ENCODE assay signal across 9 cellular contexts in genomic region chr4:37976991-37977470, GRCh38. TPM values are rescaled to one million over a fixed set of nuclear protein-coding genes. Genes with fewer than 3 reads are reported as not detected.
DNase-seq lines count a peak whose midpoint lies in the region; ATAC-seq, FAIRE-seq and TF ChIP-seq lines count a peak whose summit lies in the region.
"Had no signal": no experiment of that assay in that cellular context is flagged by ENCODE, and none has a peak within 500 bp of the region (broad histone marks: within the 10 kb centered on the region; RNA-seq: fewer than 3 reads in every experiment).

No MANE protein-coding gene starts in this region.

- peak overlapping the region; percentile 68 for H3K4me3 Mint-ChIP-seq in activated T-helper 2 cell treated with anti-CD3 and anti-CD28 coated beads, Interferon-gamma antibody, Interleukin-2, Interleukin-4, amounts not matched to agents 10 μg/mL and 5 μg/mL and 100 μg/mL, durations not matched to agents 14 hours and 24 hours and 36 hours (ENCODE audit: low read depth)

- no peak for FAIRE-seq in RCC 7860 (lab: Jason Lieb, UNC)
- FAIRE-seq: islet of Langerhans had no signal

- H4K20me1 ChIP-seq in neural cell (ENCODE audit: insufficient read depth) = no peaks in the 10 kb centered on the region

- no peak overlapping the region for H3K27ac Mint-ChIP-seq in activated T-helper 2 cell treated with anti-CD3 and anti-CD28 coated beads, Interferon-gamma antibody, Interleukin-2, Interleukin-4, amounts not matched to agents 10 μg/mL and 5 μg/mL and 100 μg/mL, durations not matched to agents 14 hours and 24 hours and 36 hours

- WGBS in stomach, 5 donors = 1 to 8% (median 2%) methylated on average over 12 to 42 of the region's 50 CpGs

- TF ChIP-seq EP300 in neural cell (conservative IDR thresholded peaks at IDR 0.05; ENCODE audit: poor library complexity, severe bottlenecking) (no peak), stomach (IDR thresholded peaks at IDR 0.05) (no peak)

- H3K4me3 ChIP-seq in neural cell (ENCODE audit: low read length) (peak overlapping the region; percentile 82), stomach (peak overlapping the region; percentile 66 to 86 (median 80))

- no peak for TF ChIP-seq CTCF in neural cell (IDR thresholded peaks at IDR 0.05; ENCODE audit: poor library complexity, severe bottlenecking)
- TF ChIP-seq CTCF in stomach (IDR thresholded peaks at IDR 0.05) = no peak

- H3K27me3 ChIP-seq in neural cell (ENCODE audit: insufficient read depth, low read depth, low read length) (no peaks in the 10 kb centered on the region), stomach (no peaks in the 10 kb centered on the region)

- DNase-seq in COLO668 (lab: John Stamatoyannopoulos, UW; ENCODE audit: unreplicated experiment) (peak; percentile 83), HT1080 (ENCODE audit: low read depth) (peak; percentile 56), RCC 7860 (ENCODE audit: low spot score) (peak; percentile 59), fibroblast of peridontal ligament (ENCODE audit: extremely low read depth) (peak; percentile 51), stomach (peak; percentile 77)
- DNase-seq in activated T-helper 2 cell treated with anti-CD3 and anti-CD28 coated beads, Interferon-gamma antibody, Interleukin-2, Interleukin-4, amounts not matched to agents 10 μg/mL and 5 μg/mL and 100 μg/mL, durations not matched to agents 14 hours and 24 hours and 36 hours (ENCODE audit: low spot score) = peak; percentile 74

- peaks cover 28% of the 10 kb centered on the region for H3K4me1 Mint-ChIP-seq in activated T-helper 2 cell treated with anti-CD3 and anti-CD28 coated beads, Interferon-gamma antibody, Interleukin-2, Interleukin-4, amounts not matched to agents 10 μg/mL and 5 μg/mL and 100 μg/mL, durations not matched to agents 14 hours and 24 hours and 36 hours (ENCODE audit: low read depth)

- H3K9me3 ChIP-seq in neural cell (ENCODE audit: low read length) (no peaks in the 10 kb centered on the region), stomach (no peaks in the 10 kb centered on the region)

- H2AFZ ChIP-seq in neural cell (ENCODE audit: low read depth, low read length) = no peak overlapping the region

- no peaks in the 10 kb centered on the region for H3K9me3 Mint-ChIP-seq in activated T-helper 2 cell treated with anti-CD3 and anti-CD28 coated beads, Interferon-gamma antibody, Interleukin-2, Interleukin-4, amounts not matched to agents 10 μg/mL and 5 μg/mL and 100 μg/mL, durations not matched to agents 14 hours and 24 hours and 36 hours

- H3K36me3 ChIP-seq in neural cell (ENCODE audit: insufficient read depth, low read length) (no peaks in the 10 kb centered on the region), stomach (no peaks in the 10 kb centered on the region)

- no peaks in the 10 kb centered on the region for H3K36me3 Mint-ChIP-seq in activated T-helper 2 cell treated with anti-CD3 and anti-CD28 coated beads, Interferon-gamma antibody, Interleukin-2, Interleukin-4, amounts not matched to agents 10 μg/mL and 5 μg/mL and 100 μg/mL, durations not matched to agents 14 hours and 24 hours and 36 hours (ENCODE audit: low read depth)

- peaks cover 2% of the 10 kb centered on the region for H3K79me2 ChIP-seq in neural cell (replicated peaks; ENCODE audit: insufficient read depth, low read length)

- peak overlapping the region; percentile 66 for H3K9ac ChIP-seq in neural cell (ENCODE audit: low read length)

- no peaks in the 10 kb centered on the region for H3F3A ChIP-seq in neural cell (ENCODE audit: insufficient read depth, low read length, poor library complexity, severe bottlenecking)

- peaks cover 10 to 55% (median 32%) of the 10 kb centered on the region in 4 donors for H3K4me1 ChIP-seq in stomach

- no peak overlapping the region for H3K27ac ChIP-seq in neural cell (ENCODE audit: low read length)
- H3K27ac ChIP-seq in stomach = peak overlapping the region; percentile 91 to 97 (median 94)

- intact Hi-C loops in activated T-helper 2 cell treated with anti-CD3 and anti-CD28 coated beads, Interferon-gamma antibody, Interleukin-2, Interleukin-4, amounts not matched to agents 10 μg/mL and 5 μg/mL and 100 μg/mL, durations not matched to agents 14 hours and 24 hours and 36 hours (cut with micrococcal nuclease) = loop anchor here (10.0 kb wide), 1 partner anchor 292 kb away; the partner anchor contains the start of gene RELL1
- intact Hi-C loops in stomach (cut with DNase I; ENCODE audit: low total_unique reads) = loop anchor here (5.0 kb wide), 2 partner anchors 90 to 150 kb away; partner anchors contain the start of gene PGM2

- no peak for TF ChIP-seq RAD21 in neural cell (conservative IDR thresholded peaks at IDR 0.05)

- no peaks in the 10 kb centered on the region for H3K9me2 ChIP-seq in neural cell (ENCODE audit: insufficient read depth, low read length)

- peak; percentile 82 for ATAC-seq in GM21360 (IDR thresholded peaks at IDR 0.05; ENCODE audit: unreplicated experiment)

- no peak overlapping the region for H3K4me2 ChIP-seq in neural cell (ENCODE audit: low read length)

- no peaks in the 10 kb centered on the region for H3K27me3 Mint-ChIP-seq in activated T-helper 2 cell treated with anti-CD3 and anti-CD28 coated beads, Interferon-gamma antibody, Interleukin-2, Interleukin-4, amounts not matched to agents 10 μg/mL and 5 μg/mL and 100 μg/mL, durations not matched to agents 14 hours and 24 hours and 36 hours (ENCODE audit: low read depth)

- TF ChIP-seq POLR2A in stomach (IDR thresholded peaks at IDR 0.05) = no peak

TF ChIP-seq in neural cell, 6 proteins besides CTCF, POLR2A, EP300 and RAD21:
- no peak for TF ChIP-seq POLR2AphosphoS5 (IDR thresholded peaks at IDR 0.05)
- TF ChIP-seq EZH2 (IDR thresholded peaks at IDR 0.05; ENCODE audit: borderline replicate concordance, insufficient read depth, low read length, poor library complexity, severe bottlenecking) = no peak
- TF ChIP-seq TAF1 (IDR thresholded peaks at IDR 0.05; ENCODE audit: low read depth) = no peak
- TF ChIP-seq REST (IDR thresholded peaks at IDR 0.05; ENCODE audit: borderline replicate concordance) = no peak
- TF ChIP-seq SMC3 (conservative IDR thresholded peaks at IDR 0.05; ENCODE audit: poor library complexity) = no peak
- TF ChIP-seq MXI1 (conservative IDR thresholded peaks at IDR 0.05; ENCODE audit: poor library complexity, severe bottlenecking) = no peak

RNA-seq across cellular contexts. Expression of gene PTTG2, which starts 16.8 kb away (rescaled TPM):
- not detected in 2 replicates for total RNA-seq in HT1080 (2014; rRNA removed; shearing (Covaris generic))
- not detected in 2 replicates for polyA plus RNA-seq in HT1080 (2015; cell fraction: cytosol; rRNA removed)
- not detected in 2 replicates for polyA plus RNA-seq in HT1080 (2015; cell fraction: nucleus; rRNA removed)
- total RNA-seq in activated T-helper 2 cell treated with anti-CD3 and anti-CD28 coated beads, Interferon-gamma antibody, Interleukin-2, Interleukin-4, amounts not matched to agents 10 μg/mL and 5 μg/mL and 100 μg/mL, durations not matched to agents 14 hours and 24 hours and 36 hours = not detected in 2 replicates
- polyA plus RNA-seq in neural cell (not detected in 2 replicates), stomach (not detected)
- polyA minus RNA-seq in neural cell = not detected in 2 replicates
- total RNA-seq in stomach = 1 to 10 TPM in 2 of 5 donors, not detected in 3; 1.8 to 2.9 TPM
